2 cellular contexts compared by ENCODE assay signal in genomic region chr4:3247399-3248177, GRCh38.
TF ChIP-seq lines count a peak whose summit lies in the region.

No MANE protein-coding gene starts in this region.

TF ChIP-seq in GM12878, 131 proteins besides CTCF, POLR2A, EP300 and RAD21 (continued from another document):
- TF ChIP-seq ETV6 (conservative IDR thresholded peaks at IDR 0.05 in 1 of 2, IDR thresholded peaks at IDR 0.05 in 1 of 2; ENCODE audit: borderline replicate concordance in 1 of 2, low read depth in 1 of 2) (no peak), CBX3 (IDR thresholded peaks at IDR 0.05; ENCODE audit: borderline replicate concordance, low read depth) (no peak), ELK1 (IDR thresholded peaks at IDR 0.05; ENCODE audit: low read depth, low read length) (no peak), TCF12 (IDR thresholded peaks at IDR 0.05; ENCODE audit: low read depth, low read length) (no peak), HDGF (IDR thresholded peaks at IDR 0.05) (no peak), NRF1 (conservative IDR thresholded peaks at IDR 0.05; ENCODE audit: low read depth, low read length) (no peak), KDM1A (IDR thresholded peaks at IDR 0.05; ENCODE audit: borderline replicate concordance) (no peak), EGR1 (IDR thresholded peaks at IDR 0.05; ENCODE audit: borderline replicate concordance in 1 of 2, low read depth in 2 of 2, low read length in 2 of 2) (no peak), NFYA (IDR thresholded peaks at IDR 0.05; ENCODE audit: borderline replicate concordance, low read depth, low read length) (no peak), RAD51 (IDR thresholded peaks at IDR 0.05) (no peak), ATF2 (IDR thresholded peaks at IDR 0.05; ENCODE audit: low read length) (no peak), NFIC (IDR thresholded peaks at IDR 0.05; ENCODE audit: low read depth, low read length) (no peak), SMAD1 (IDR thresholded peaks at IDR 0.05; ENCODE audit: low read depth, partially characterized antibody) (no peak), IKZF1 (conservative IDR thresholded peaks at IDR 0.05) (no peak), FOS (IDR thresholded peaks at IDR 0.05; ENCODE audit: borderline replicate concordance, extremely low read depth, insufficient read length) (no peak), NR2C1 (IDR thresholded peaks at IDR 0.05) (no peak), WRNIP1 (IDR thresholded peaks at IDR 0.05; ENCODE audit: borderline replicate concordance, low read depth, low read length) (no peak)

TF ChIP-seq in neural cell, 6 proteins besides CTCF, POLR2A, EP300 and RAD21 (continued from another document):
- TF ChIP-seq MXI1 (conservative IDR thresholded peaks at IDR 0.05; ENCODE audit: poor library complexity, severe bottlenecking) (no peak), REST (IDR thresholded peaks at IDR 0.05; ENCODE audit: borderline replicate concordance) (no peak), TAF1 (IDR thresholded peaks at IDR 0.05; ENCODE audit: low read depth) (no peak)
